Comparison of ENCODE assay signal across 12 cellular contexts in the genomic region with DNA sequence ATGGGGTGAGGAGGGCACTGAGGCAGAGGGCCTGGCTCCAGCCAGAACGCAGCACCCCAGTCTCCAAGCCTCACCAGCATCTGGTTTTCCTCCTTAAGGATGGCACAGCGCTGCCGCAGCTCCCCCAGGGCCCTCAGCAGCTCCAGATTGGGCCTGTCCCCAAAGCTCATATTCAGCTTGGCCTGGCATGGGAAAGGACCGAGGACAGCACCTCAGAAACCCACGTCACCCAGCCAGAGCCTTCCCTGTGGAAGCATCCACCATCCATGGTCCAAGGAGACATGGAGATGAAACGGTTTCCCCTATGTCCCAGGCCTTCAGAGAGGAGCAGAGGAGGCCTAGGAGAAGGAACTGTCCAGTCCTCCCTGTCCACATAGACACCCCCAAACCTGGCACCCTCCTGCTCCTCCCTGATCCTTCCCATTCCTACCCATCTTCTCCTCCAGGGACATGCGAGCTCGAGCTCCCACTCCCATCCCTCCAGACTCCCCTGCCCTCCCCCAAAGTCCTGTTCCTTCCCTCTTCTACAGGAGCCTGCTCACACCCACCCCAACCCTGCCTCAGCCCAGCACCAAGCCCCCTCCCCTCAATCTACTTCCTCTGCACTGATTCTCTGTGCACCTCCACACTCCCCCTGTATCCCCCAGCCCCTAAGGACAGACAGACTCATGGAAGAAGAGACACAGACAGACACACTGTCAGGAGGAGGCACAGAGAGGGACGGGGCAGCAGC. TPM values are rescaled to one million over a fixed set of nuclear protein-coding genes. Genes with fewer than 3 reads are reported as not detected.
DNase-seq lines count a peak whose midpoint lies in the region; ATAC-seq and TF ChIP-seq lines count a peak whose summit lies in the region.
"Had no signal": no experiment of that assay in that cellular context is flagged by ENCODE, and none has a peak within 500 bp of the region (broad histone marks: within the 10 kb centered on the region; RNA-seq: fewer than 3 reads in every experiment).

No MANE protein-coding gene starts in this region.

- H3K4me3 Mint-ChIP-seq in CD14-positive monocyte = peak overlapping the region; percentile 2 to 69
- peak overlapping the region; percentile 99 for H3K4me3 Mint-ChIP-seq in activated CD8-positive, alpha-beta T cell treated with anti-CD3 and anti-CD28 coated beads, Interleukin-2, amount 10 ng/mL, durations not matched to agents 7 days and 5 days

- H3K4me3 ChIP-seq in GM12865 (ENCODE audit: low read depth, low read length) (no peak overlapping the region), mucosa of descending colon (no peak overlapping the region), vagina (no peak overlapping the region)
- H3K4me3 ChIP-seq: SK-N-MC had no signal

- DNase-seq in CD14-positive monocyte (ENCODE audit: low spot score) (no peak), GM12865 (ENCODE audit: low read depth) (peak; percentile 22), mucosa of descending colon (peak in 2 of 3 donors; percentile 17 to 23), vagina (ENCODE audit: extremely low spot score in 2 of 2) (no peak), NCI-H128 (lab: John Stamatoyannopoulos, UW; ENCODE audit: unreplicated experiment) (no peak), kidney tubule cell (ENCODE audit: low spot score) (no peak)
- peak; percentile 47 for DNase-seq in activated CD8-positive, alpha-beta T cell treated with anti-CD3 and anti-CD28 coated beads, Interleukin-2, amount 10 ng/mL, durations not matched to agents 7 days and 5 days
- DNase-seq: brain microvascular endothelial cell, COR-L47, NCI-H1092 treated with DMSO at 0.1 percent for 48 hours, NCI-H524 treated with DMSO at 0.1 percent for 48 hours had no signal

- H3K36me3 ChIP-seq in mucosa of descending colon (ENCODE audit: low read depth) (no peaks in the 10 kb centered on the region), vagina (no peaks in the 10 kb centered on the region)
- H3K36me3 ChIP-seq: brain microvascular endothelial cell had no signal

- no peaks in the 10 kb centered on the region for H3K27me3 ChIP-seq in vagina

- peaks cover 58% of the 10 kb centered on the region for H3K4me1 Mint-ChIP-seq in CD14-positive monocyte
- peaks cover 38% of the 10 kb centered on the region for H3K4me1 Mint-ChIP-seq in activated CD8-positive, alpha-beta T cell treated with anti-CD3 and anti-CD28 coated beads, Interleukin-2, amount 10 ng/mL, durations not matched to agents 7 days and 5 days (ENCODE audit: low read depth)

- H3K27ac Mint-ChIP-seq in CD14-positive monocyte = peak overlapping the region in 6 of 7 donors; percentile 46 to 85 (median 59)
- peak overlapping the region; percentile 92 for H3K27ac Mint-ChIP-seq in activated CD8-positive, alpha-beta T cell treated with anti-CD3 and anti-CD28 coated beads, Interleukin-2, amount 10 ng/mL, durations not matched to agents 7 days and 5 days

- no peak for TF ChIP-seq POLR2A in vagina (IDR thresholded peaks at IDR 0.05)

- no peak for TF ChIP-seq CTCF in CD14-positive monocyte (IDR thresholded peaks at IDR 0.05)
- no peak for TF ChIP-seq CTCF in GM12865 (IDR thresholded peaks at IDR 0.05; ENCODE audit: insufficient read depth, low read depth, low read length, missing control alignments)
- TF ChIP-seq CTCF in mucosa of descending colon (IDR thresholded peaks at IDR 0.05) = no peak
- TF ChIP-seq CTCF in vagina (IDR thresholded peaks at IDR 0.05) = no peak

- no peaks in the 10 kb centered on the region for H3K9me3 ChIP-seq in mucosa of descending colon
- H3K9me3 ChIP-seq in vagina = no peaks in the 10 kb centered on the region

- peaks cover 32 to 34% of the 10 kb centered on the region in 2 donors for H3K36me3 Mint-ChIP-seq in CD14-positive monocyte
- peaks cover 58% of the 10 kb centered on the region for H3K36me3 Mint-ChIP-seq in activated CD8-positive, alpha-beta T cell treated with anti-CD3 and anti-CD28 coated beads, Interleukin-2, amount 10 ng/mL, durations not matched to agents 7 days and 5 days (ENCODE audit: low read depth)

- POLR2A ChIA-PET in activated CD8-positive, alpha-beta T cell treated with anti-CD3 and anti-CD28 coated beads, Interleukin-2, amount 10 ng/mL, durations not matched to agents 7 days and 5 days (lab: Charles Lee) = interaction anchor here (0.9 to 28.8 kb wide), 8 partner anchors 12 to 113 kb away, joined by 3 to 2649 read pairs (median 10); a partner anchor contains a TSS

- peaks cover 41 to 51% (median 46%) of the 10 kb centered on the region in 3 donors for H3K27me3 Mint-ChIP-seq in CD14-positive monocyte (ENCODE audit: low read depth in 3 of 3)
- H3K27me3 Mint-ChIP-seq in activated CD8-positive, alpha-beta T cell treated with anti-CD3 and anti-CD28 coated beads, Interleukin-2, amount 10 ng/mL, durations not matched to agents 7 days and 5 days (ENCODE audit: low read depth) = peaks cover 8% of the 10 kb centered on the region

- no peak overlapping the region for H3K27ac ChIP-seq in vagina
- H3K27ac ChIP-seq: brain microvascular endothelial cell, SK-N-MC had no signal

- H3K4me1 ChIP-seq in mucosa of descending colon (ENCODE audit: low read depth) (peaks cover 6% of the 10 kb centered on the region), vagina (peaks cover 28% of the 10 kb centered on the region)

- CTCF ChIA-PET in activated CD8-positive, alpha-beta T cell treated with anti-CD3 and anti-CD28 coated beads, Interleukin-2, amount 10 ng/mL, durations not matched to agents 7 days and 5 days (lab: Charles Lee) = interaction anchor here (0.7 to 4.4 kb wide), 11 partner anchors 7 to 88 kb away, joined by 3 to 62 read pairs (median 6); no protein-coding TSS in a partner anchor

- no peak for ATAC-seq in activated CD8-positive, alpha-beta T cell treated with anti-CD3 and anti-CD28 coated beads, Interleukin-2, amount 10 ng/mL, durations not matched to agents 7 days and 5 days
- no peak for ATAC-seq in mucosa of descending colon

- intact Hi-C loops in CD14-positive monocyte (cut with micrococcal nuclease) = loop anchor here in 1 of 2 donors (5.0 kb wide), 2 partner anchors 36 to 49 kb away; no protein-coding TSS in a partner anchor
- intact Hi-C loops in mucosa of descending colon (cut with DNase I, micrococcal nuclease) = no loop called here
- intact Hi-C loops in vagina (cut with DNase I) = loop anchor here (1.0 kb wide), 1 partner anchor 84 kb away; no protein-coding TSS in a partner anchor

- peaks cover 0 to 11% (median 5%) of the 10 kb centered on the region in 7 donors for H3K9me3 Mint-ChIP-seq in CD14-positive monocyte
- H3K9me3 Mint-ChIP-seq in activated CD8-positive, alpha-beta T cell treated with anti-CD3 and anti-CD28 coated beads, Interleukin-2, amount 10 ng/mL, durations not matched to agents 7 days and 5 days (ENCODE audit: insufficient read depth) = no peaks in the 10 kb centered on the region

RNA-seq across cellular contexts. Expression of a gene that starts 1.8 kb away (rescaled TPM):
- polyA plus RNA-seq in CD14-positive monocyte = under 1 TPM; 0.10 to 0.18 TPM
- total RNA-seq in activated CD8-positive, alpha-beta T cell treated with anti-CD3 and anti-CD28 coated beads, Interleukin-2, amount 10 ng/mL, durations not matched to agents 7 days and 5 days = 10 to 100 TPM; 45.8 to 51.5 TPM
- total RNA-seq in mucosa of descending colon (10 to 100 TPM in 1 of 3 donors, 1 to 10 TPM in 2; 5.3 to 27.7 (median 8.3) TPM), vagina (7.1 TPM)

RNA-seq across cellular contexts. Expression of a gene that starts 25.2 kb away (rescaled TPM):
- 100 to 1,000 TPM; 241 to 251 TPM for polyA plus RNA-seq in CD14-positive monocyte
- total RNA-seq in activated CD8-positive, alpha-beta T cell treated with anti-CD3 and anti-CD28 coated beads, Interleukin-2, amount 10 ng/mL, durations not matched to agents 7 days and 5 days = 10 to 100 TPM; 75.2 to 90.8 TPM
- 10 to 100 TPM; 57.9 to 79.5 (median 68.9) TPM for total RNA-seq in mucosa of descending colon
- 31.4 TPM for total RNA-seq in vagina

RNA-seq across cellular contexts. Expression of a gene that starts 46.0 kb away (rescaled TPM):
- polyA plus RNA-seq in CD14-positive monocyte = 1 to 10 TPM; 4.2 to 7.5 TPM
- total RNA-seq in activated CD8-positive, alpha-beta T cell treated with anti-CD3 and anti-CD28 coated beads, Interleukin-2, amount 10 ng/mL, durations not matched to agents 7 days and 5 days = not detected
- total RNA-seq in mucosa of descending colon (under 1 TPM in 1 of 3 donors, not detected in 2; 0.19 TPM), vagina (not detected)

Comparison
In these comparisons a context has a peak if more than half of its experiments do, and no peak if none do; other contexts are left out.
1. DNase-seq: peak in GM12865 (single experiment), activated CD8-positive, alpha-beta T cell treated with anti-CD3 and anti-CD28 coated beads, Interleukin-2, amount 10 ng/mL, durations not matched to agents 7 days and 5 days (single experiment) and mucosa of descending colon (2 of 3); none in CD14-positive monocyte (single experiment), vagina (0 of 2), NCI-H128 (single experiment) and kidney tubule cell (single experiment).